1 cellular context compared by ENCODE assay signal in the genomic region with DNA sequence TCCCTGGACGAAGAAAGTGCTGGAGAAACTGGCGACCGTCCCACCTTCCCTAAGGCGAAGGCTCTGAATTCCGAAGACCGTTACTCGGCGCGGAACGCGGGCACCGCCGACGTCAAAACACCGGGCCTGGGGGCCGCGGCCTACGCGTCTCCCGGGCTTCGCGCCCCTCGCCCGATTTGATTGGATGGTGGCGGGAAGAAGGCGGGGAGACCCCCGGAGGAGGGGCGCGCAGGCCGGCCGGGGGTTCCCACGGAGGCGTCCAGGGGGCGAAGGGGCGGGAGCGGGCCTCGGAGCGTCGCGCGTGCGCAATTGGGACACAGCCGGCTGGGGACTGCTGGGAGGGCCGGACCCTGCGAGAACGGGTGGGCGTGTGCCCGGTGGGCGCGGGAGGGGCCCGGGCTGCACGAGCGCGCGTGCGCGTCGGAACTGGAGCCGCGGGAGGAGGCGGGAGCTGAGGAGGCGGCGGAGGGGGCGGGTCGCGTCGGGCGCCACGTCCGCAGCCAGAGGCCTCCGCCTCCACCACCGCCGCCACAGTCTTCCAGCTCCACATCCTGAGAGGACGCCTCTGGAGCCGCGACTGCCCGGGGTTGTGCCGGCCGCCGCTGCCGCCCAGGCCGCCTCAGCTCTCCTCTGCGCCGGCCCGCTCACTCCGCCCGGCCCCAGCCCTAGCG.
TF ChIP-seq lines count a peak whose summit lies in the region.

Gene TMEM263, plus strand, starts transcription at position 531 of the 671 bp plus-strand sequence. CDS start 11,210 bp downstream, outside the sequence.

TF ChIP-seq in WTC11, 78 proteins besides CTCF, POLR2A, EP300 and RAD21 (continued from another document and continues in another):
- TF ChIP-seq, protein P1, sequence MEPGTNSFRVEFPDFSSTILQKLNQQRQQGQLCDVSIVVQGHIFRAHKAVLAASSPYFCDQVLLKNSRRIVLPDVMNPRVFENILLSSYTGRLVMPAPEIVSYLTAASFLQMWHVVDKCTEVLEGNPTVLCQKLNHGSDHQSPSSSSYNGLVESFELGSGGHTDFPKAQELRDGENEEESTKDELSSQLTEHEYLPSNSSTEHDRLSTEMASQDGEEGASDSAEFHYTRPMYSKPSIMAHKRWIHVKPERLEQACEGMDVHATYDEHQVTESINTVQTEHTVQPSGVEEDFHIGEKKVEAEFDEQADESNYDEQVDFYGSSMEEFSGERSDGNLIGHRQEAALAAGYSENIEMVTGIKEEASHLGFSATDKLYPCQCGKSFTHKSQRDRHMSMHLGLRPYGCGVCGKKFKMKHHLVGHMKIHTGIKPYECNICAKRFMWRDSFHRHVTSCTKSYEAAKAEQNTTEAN (CRISPR knock-in tag; IDR thresholded peaks at IDR 0.05): 0 out of 2 replicates have a peak, but pooled peaks have one; percentile 43
- TF ChIP-seq CBFB (CRISPR knock-in tag; IDR thresholded peaks at IDR 0.05; ENCODE audit: low read depth) (no peak), ZNF138 (CRISPR knock-in tag; conservative IDR thresholded peaks at IDR 0.05) (no peak), FOXJ3 (CRISPR knock-in tag; IDR thresholded peaks at IDR 0.05; ENCODE audit: borderline replicate concordance) (no peak), SP1 (CRISPR knock-in tag; conservative IDR thresholded peaks at IDR 0.05) (peak; percentile 73), HMGA2 (CRISPR knock-in tag; IDR thresholded peaks at IDR 0.05) (no peak), ZMAT4 (CRISPR knock-in tag; IDR thresholded peaks at IDR 0.05) (no peak), NR2C2 (CRISPR knock-in tag; IDR thresholded peaks at IDR 0.05) (no peak), ZNF232 (CRISPR knock-in tag; IDR thresholded peaks at IDR 0.05) (no peak), PRRX2 (CRISPR knock-in tag; IDR thresholded peaks at IDR 0.05) (no peak), KAT7 (CRISPR knock-in tag; IDR thresholded peaks at IDR 0.05; ENCODE audit: borderline replicate concordance) (no peak), NFATC4 (CRISPR knock-in tag; IDR thresholded peaks at IDR 0.05) (no peak), ZNF416 (CRISPR knock-in tag; IDR thresholded peaks at IDR 0.05) (no peak), E2F5 (CRISPR knock-in tag; IDR thresholded peaks at IDR 0.05) (peak; percentile 86), ZNF263 (CRISPR knock-in tag; IDR thresholded peaks at IDR 0.05; ENCODE audit: low read depth) (no peak), MXD4 (CRISPR knock-in tag; IDR thresholded peaks at IDR 0.05; ENCODE audit: borderline replicate concordance) (no peak), IRF2 (CRISPR knock-in tag; IDR thresholded peaks at IDR 0.05; ENCODE audit: borderline replicate concordance, low read depth) (no peak), SOX15 (CRISPR knock-in tag; IDR thresholded peaks at IDR 0.05) (no peak), ZNF423 (CRISPR knock-in tag; IDR thresholded peaks at IDR 0.05) (peak; percentile 89), ATF1 (CRISPR knock-in tag; IDR thresholded peaks at IDR 0.05) (no peak), TEAD1 (CRISPR knock-in tag; IDR thresholded peaks at IDR 0.05) (0 out of 2 replicates have a peak, but pooled peaks have one; percentile 30), ELF4 (CRISPR knock-in tag; IDR thresholded peaks at IDR 0.05; ENCODE audit: low read depth) (no peak), MYBL2 (CRISPR knock-in tag; IDR thresholded peaks at IDR 0.05) (peak; percentile 88; the same call in 1 of the 2 replicates), ATF2 (CRISPR knock-in tag; IDR thresholded peaks at IDR 0.05; ENCODE audit: borderline replicate concordance, low read depth) (no peak), FOXP1 (CRISPR knock-in tag; IDR thresholded peaks at IDR 0.05; ENCODE audit: borderline replicate concordance) (peak; percentile 33), TEAD4 (CRISPR knock-in tag; IDR thresholded peaks at IDR 0.05) (no peak), OVOL2 (CRISPR knock-in tag; IDR thresholded peaks at IDR 0.05; ENCODE audit: borderline replicate concordance) (no peak; the same call in 1 of the 2 replicates), NFYB (CRISPR knock-in tag; conservative IDR thresholded peaks at IDR 0.05; ENCODE audit: low read depth) (peak; percentile 61)
- TF ChIP-seq, protein P2, sequence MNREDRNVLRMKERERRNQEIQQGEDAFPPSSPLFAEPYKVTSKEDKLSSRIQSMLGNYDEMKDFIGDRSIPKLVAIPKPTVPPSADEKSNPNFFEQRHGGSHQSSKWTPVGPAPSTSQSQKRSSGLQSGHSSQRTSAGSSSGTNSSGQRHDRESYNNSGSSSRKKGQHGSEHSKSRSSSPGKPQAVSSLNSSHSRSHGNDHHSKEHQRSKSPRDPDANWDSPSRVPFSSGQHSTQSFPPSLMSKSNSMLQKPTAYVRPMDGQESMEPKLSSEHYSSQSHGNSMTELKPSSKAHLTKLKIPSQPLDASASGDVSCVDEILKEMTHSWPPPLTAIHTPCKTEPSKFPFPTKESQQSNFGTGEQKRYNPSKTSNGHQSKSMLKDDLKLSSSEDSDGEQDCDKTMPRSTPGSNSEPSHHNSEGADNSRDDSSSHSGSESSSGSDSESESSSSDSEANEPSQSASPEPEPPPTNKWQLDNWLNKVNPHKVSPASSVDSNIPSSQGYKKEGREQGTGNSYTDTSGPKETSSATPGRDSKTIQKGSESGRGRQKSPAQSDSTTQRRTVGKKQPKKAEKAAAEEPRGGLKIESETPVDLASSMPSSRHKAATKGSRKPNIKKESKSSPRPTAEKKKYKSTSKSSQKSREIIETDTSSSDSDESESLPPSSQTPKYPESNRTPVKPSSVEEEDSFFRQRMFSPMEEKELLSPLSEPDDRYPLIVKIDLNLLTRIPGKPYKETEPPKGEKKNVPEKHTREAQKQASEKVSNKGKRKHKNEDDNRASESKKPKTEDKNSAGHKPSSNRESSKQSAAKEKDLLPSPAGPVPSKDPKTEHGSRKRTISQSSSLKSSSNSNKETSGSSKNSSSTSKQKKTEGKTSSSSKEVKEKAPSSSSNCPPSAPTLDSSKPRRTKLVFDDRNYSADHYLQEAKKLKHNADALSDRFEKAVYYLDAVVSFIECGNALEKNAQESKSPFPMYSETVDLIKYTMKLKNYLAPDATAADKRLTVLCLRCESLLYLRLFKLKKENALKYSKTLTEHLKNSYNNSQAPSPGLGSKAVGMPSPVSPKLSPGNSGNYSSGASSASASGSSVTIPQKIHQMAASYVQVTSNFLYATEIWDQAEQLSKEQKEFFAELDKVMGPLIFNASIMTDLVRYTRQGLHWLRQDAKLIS (CRISPR knock-in tag; IDR thresholded peaks at IDR 0.05; ENCODE audit: borderline replicate concordance): no peak
- TF ChIP-seq, protein P3, sequence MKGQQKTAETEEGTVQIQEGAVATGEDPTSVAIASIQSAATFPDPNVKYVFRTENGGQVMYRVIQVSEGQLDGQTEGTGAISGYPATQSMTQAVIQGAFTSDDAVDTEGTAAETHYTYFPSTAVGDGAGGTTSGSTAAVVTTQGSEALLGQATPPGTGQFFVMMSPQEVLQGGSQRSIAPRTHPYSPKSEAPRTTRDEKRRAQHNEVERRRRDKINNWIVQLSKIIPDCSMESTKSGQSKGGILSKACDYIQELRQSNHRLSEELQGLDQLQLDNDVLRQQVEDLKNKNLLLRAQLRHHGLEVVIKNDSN (CRISPR knock-in tag; IDR thresholded peaks at IDR 0.05): peak; percentile 46; the same call in 1 of the 2 replicates
- TF ChIP-seq, protein P4, sequence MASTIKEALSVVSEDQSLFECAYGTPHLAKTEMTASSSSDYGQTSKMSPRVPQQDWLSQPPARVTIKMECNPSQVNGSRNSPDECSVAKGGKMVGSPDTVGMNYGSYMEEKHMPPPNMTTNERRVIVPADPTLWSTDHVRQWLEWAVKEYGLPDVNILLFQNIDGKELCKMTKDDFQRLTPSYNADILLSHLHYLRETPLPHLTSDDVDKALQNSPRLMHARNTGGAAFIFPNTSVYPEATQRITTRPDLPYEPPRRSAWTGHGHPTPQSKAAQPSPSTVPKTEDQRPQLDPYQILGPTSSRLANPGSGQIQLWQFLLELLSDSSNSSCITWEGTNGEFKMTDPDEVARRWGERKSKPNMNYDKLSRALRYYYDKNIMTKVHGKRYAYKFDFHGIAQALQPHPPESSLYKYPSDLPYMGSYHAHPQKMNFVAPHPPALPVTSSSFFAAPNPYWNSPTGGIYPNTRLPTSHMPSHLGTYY (CRISPR knock-in tag; IDR thresholded peaks at IDR 0.05): no peak
- TF ChIP-seq, protein P5, sequence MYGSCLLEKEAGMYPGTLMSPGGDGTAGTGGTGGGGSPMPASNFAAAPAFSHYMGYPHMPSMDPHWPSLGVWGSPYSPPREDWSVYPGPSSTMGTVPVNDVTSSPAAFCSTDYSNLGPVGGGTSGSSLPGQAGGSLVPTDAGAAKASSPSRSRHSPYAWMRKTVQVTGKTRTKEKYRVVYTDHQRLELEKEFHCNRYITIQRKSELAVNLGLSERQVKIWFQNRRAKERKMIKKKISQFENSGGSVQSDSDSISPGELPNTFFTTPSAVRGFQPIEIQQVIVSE (CRISPR knock-in tag; IDR thresholded peaks at IDR 0.05; ENCODE audit: borderline replicate concordance): no peak
- TF ChIP-seq, protein P6, sequence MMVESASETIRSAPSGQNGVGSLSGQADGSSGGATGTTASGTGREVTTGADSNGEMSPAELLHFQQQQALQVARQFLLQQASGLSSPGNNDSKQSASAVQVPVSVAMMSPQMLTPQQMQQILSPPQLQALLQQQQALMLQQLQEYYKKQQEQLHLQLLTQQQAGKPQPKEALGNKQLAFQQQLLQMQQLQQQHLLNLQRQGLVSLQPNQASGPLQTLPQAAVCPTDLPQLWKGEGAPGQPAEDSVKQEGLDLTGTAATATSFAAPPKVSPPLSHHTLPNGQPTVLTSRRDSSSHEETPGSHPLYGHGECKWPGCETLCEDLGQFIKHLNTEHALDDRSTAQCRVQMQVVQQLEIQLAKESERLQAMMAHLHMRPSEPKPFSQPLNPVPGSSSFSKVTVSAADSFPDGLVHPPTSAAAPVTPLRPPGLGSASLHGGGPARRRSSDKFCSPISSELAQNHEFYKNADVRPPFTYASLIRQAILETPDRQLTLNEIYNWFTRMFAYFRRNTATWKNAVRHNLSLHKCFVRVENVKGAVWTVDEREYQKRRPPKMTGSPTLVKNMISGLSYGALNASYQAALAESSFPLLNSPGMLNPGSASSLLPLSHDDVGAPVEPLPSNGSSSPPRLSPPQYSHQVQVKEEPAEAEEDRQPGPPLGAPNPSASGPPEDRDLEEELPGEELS (CRISPR knock-in tag; IDR thresholded peaks at IDR 0.05): peak; percentile 19; the same call in 1 of the 2 replicates
- TF ChIP-seq, protein P7, sequence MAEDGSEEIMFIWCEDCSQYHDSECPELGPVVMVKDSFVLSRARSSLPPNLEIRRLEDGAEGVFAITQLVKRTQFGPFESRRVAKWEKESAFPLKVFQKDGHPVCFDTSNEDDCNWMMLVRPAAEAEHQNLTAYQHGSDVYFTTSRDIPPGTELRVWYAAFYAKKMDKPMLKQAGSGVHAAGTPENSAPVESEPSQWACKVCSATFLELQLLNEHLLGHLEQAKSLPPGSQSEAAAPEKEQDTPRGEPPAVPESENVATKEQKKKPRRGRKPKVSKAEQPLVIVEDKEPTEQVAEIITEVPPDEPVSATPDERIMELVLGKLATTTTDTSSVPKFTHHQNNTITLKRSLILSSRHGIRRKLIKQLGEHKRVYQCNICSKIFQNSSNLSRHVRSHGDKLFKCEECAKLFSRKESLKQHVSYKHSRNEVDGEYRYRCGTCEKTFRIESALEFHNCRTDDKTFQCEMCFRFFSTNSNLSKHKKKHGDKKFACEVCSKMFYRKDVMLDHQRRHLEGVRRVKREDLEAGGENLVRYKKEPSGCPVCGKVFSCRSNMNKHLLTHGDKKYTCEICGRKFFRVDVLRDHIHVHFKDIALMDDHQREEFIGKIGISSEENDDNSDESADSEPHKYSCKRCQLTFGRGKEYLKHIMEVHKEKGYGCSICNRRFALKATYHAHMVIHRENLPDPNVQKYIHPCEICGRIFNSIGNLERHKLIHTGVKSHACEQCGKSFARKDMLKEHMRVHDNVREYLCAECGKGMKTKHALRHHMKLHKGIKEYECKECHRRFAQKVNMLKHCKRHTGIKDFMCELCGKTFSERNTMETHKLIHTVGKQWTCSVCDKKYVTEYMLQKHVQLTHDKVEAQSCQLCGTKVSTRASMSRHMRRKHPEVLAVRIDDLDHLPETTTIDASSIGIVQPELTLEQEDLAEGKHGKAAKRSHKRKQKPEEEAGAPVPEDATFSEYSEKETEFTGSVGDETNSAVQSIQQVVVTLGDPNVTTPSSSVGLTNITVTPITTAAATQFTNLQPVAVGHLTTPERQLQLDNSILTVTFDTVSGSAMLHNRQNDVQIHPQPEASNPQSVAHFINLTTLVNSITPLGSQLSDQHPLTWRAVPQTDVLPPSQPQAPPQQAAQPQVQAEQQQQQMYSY (CRISPR knock-in tag; IDR thresholded peaks at IDR 0.05): peak; percentile 19; the same call in 1 of the 2 replicates
